ENCODE assay signal across 6 cellular contexts in genomic region chr13:53839461-53839860, GRCh38.
"Had no signal": no experiment of that assay in that cellular context is flagged by ENCODE, and none has a peak within 500 bp of the region (broad histone marks: within the 10 kb centered on the region; RNA-seq: fewer than 3 reads in every experiment).

No MANE protein-coding gene starts in this region.

- H3K36me3 Mint-ChIP-seq: IgD-negative memory B cell had no signal

- H3K4me3 Mint-ChIP-seq: IgD-negative memory B cell had no signal

- H3K27ac Mint-ChIP-seq: IgD-negative memory B cell had no signal

- H3K27me3 Mint-ChIP-seq: IgD-negative memory B cell had no signal

- H3K4me1 Mint-ChIP-seq: IgD-negative memory B cell had no signal

- ATAC-seq: HepG2, K562 had no signal

- DNase-seq: IMR-90, KBM-7, KG1 had no signal
